1 cellular context compared by ENCODE assay signal in the genomic region with DNA sequence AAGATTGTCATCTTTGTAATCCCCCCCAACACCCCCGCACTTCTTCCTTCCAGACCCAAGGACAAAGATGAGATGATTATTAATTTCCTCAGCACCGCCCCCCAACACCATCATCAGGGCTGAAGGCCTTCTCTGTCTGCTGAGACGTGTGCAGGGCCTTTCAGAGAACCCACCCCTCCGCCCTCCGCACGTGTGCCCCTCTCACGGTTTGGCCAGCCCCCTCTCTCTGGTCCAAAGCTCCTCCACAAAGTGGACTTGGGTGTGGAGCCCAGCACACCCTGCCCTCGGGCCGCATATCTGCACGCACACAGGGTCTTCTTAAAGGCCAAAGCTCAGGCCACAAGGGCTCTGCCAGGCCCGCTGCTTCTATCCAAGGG.
TF ChIP-seq lines count a peak whose summit lies in the region.

No MANE protein-coding gene starts in this region.

TF ChIP-seq in WTC11, 78 proteins besides CTCF, POLR2A, EP300 and RAD21:
- no peak for TF ChIP-seq ETV6 (CRISPR knock-in tag; IDR thresholded peaks at IDR 0.05)
